Comparison of ENCODE assay signal across 23 cellular contexts in genomic region chr3:60703956-60704736, GRCh38.
DNase-seq lines count a peak whose midpoint lies in the region; ATAC-seq, FAIRE-seq and TF ChIP-seq lines count a peak whose summit lies in the region.
"Had no signal": no experiment of that assay in that cellular context is flagged by ENCODE, and none has a peak within 500 bp of the region (broad histone marks: within the 10 kb centered on the region; RNA-seq: fewer than 3 reads in every experiment).

No MANE protein-coding gene starts in this region.

- no peak overlapping the region for H3K27ac ChIP-seq in A549
- no peak overlapping the region for H3K27ac ChIP-seq in astrocyte (ENCODE audit: low read depth, low read length)
- H3K27ac ChIP-seq: BLaER1 treated with 17β-estradiol and CSF1 and Interleukin-3, amounts not matched to agents 10 nM and 100 nM; heart left ventricle; ovary; Peyer's patch; upper lobe of left lung; VCaP had no signal

- no peak overlapping the region for H3K4me3 ChIP-seq in A549
- no peak overlapping the region for H3K4me3 ChIP-seq in astrocyte (ENCODE audit: insufficient read depth, low read depth, low read length)
- H3K4me3 ChIP-seq: BLaER1 treated with 17β-estradiol and CSF1 and Interleukin-3, amounts not matched to agents 10 nM and 100 nM; heart left ventricle; ovary; Peyer's patch; upper lobe of left lung had no signal

- H3K36me3 Mint-ChIP-seq in astrocyte (ENCODE audit: low read depth, unreplicated experiment), result no peaks in the 10 kb centered on the region

- H3K36me3 ChIP-seq in astrocyte (ENCODE audit: insufficient read depth, low read length), result no peaks in the 10 kb centered on the region
- H3K36me3 ChIP-seq: BLaER1 treated with 17β-estradiol and CSF1 and Interleukin-3, amounts not matched to agents 10 nM and 100 nM; heart left ventricle; ovary; Peyer's patch; upper lobe of left lung had no signal

- TF ChIP-seq EP300 in A549 (IDR thresholded peaks at IDR 0.05), result no peak

- no peaks in the 10 kb centered on the region for H3K27me3 Mint-ChIP-seq in astrocyte (ENCODE audit: low read depth, unreplicated experiment)
- H3K27me3 Mint-ChIP-seq: activated CD8-positive, alpha-beta T cell treated with anti-CD3 and anti-CD28 coated beads for 36 hours had no signal

- no peak for TF ChIP-seq RAD21 in A549 (conservative IDR thresholded peaks at IDR 0.05 in 1 of 2, IDR thresholded peaks at IDR 0.05 in 1 of 2)

- H3K9me3 ChIP-seq in A549 (no peaks in the 10 kb centered on the region), astrocyte (ENCODE audit: insufficient read depth, low read depth, low read length) (no peaks in the 10 kb centered on the region)
- H3K9me3 ChIP-seq: BLaER1 treated with 17β-estradiol and CSF1 and Interleukin-3, amounts not matched to agents 10 nM and 100 nM; ovary; Peyer's patch; upper lobe of left lung had no signal

- no peak for FAIRE-seq in A549 (lab: Jason Lieb, UNC)
- peak; percentile 29 for FAIRE-seq in astrocyte (lab: Jason Lieb, UNC)
- FAIRE-seq: endothelial cell of umbilical vein had no signal

- WGBS in A549 (ENCODE audit: missing lambda C conversion rate), result 25% methylated on average over 3 of the region's 3 CpGs

- H3K4me1 ChIP-seq in A549 (no peaks in the 10 kb centered on the region), astrocyte (ENCODE audit: insufficient read depth, low read length) (no peaks in the 10 kb centered on the region)
- H3K4me1 ChIP-seq: BLaER1 treated with 17β-estradiol and CSF1 and Interleukin-3, amounts not matched to agents 10 nM and 100 nM; heart left ventricle; Peyer's patch; upper lobe of left lung had no signal

- H2AFZ ChIP-seq in astrocyte (ENCODE audit: low read depth, low read length), result no peak overlapping the region

- H3K4me2 ChIP-seq in A549, result no peak overlapping the region
- peak overlapping the region; percentile 8 for H3K4me2 ChIP-seq in astrocyte (ENCODE audit: low read length)
- H3K4me2 ChIP-seq: BLaER1 treated with 17β-estradiol and CSF1 and Interleukin-3, amounts not matched to agents 10 nM and 100 nM had no signal

- CTCF ChIA-PET in A549 (lab: Yijun Ruan, JAX), result no interaction called here

- H3K4me1 Mint-ChIP-seq in astrocyte (ENCODE audit: low read depth, unreplicated experiment), result peaks cover 19% of the 10 kb centered on the region

- TF ChIP-seq CTCF in A549 (IDR thresholded peaks at IDR 0.05) (no peak), astrocyte (IDR thresholded peaks at IDR 0.05; ENCODE audit: insufficient read depth, low read depth, low read length) (no peak)

- no peak overlapping the region for H3K9ac ChIP-seq in astrocyte (ENCODE audit: low read length)
- H3K9ac ChIP-seq: BLaER1 treated with 17β-estradiol and CSF1 and Interleukin-3, amounts not matched to agents 10 nM and 100 nM had no signal

- H3K9me3 Mint-ChIP-seq in astrocyte (ENCODE audit: unreplicated experiment), result no peaks in the 10 kb centered on the region
- H3K9me3 Mint-ChIP-seq: activated CD8-positive, alpha-beta T cell treated with anti-CD3 and anti-CD28 coated beads for 36 hours had no signal

- POLR2A ChIA-PET in A549 (lab: Yijun Ruan, JAX), result no interaction called here

- no peaks in the 10 kb centered on the region for H4K20me1 ChIP-seq in astrocyte (ENCODE audit: insufficient read depth, low read length)
- H4K20me1 ChIP-seq: BLaER1 treated with 17β-estradiol and CSF1 and Interleukin-3, amounts not matched to agents 10 nM and 100 nM had no signal

- no peak for ATAC-seq in A549
- ATAC-seq: activated CD8-positive, alpha-beta T cell treated with anti-CD3 and anti-CD28 coated beads for 36 hours; heart left ventricle had no signal

- no peaks in the 10 kb centered on the region for H3K79me2 ChIP-seq in astrocyte (ENCODE audit: insufficient read depth, low read length)

- DNase-seq in A549 (ENCODE audit: low read depth in 1 of 2, low spot score in 1 of 2), result no peak
- DNase-seq in GM03348 (ENCODE audit: low spot score), result peak; percentile 53
- peak; percentile 69 for DNase-seq in astrocyte (ENCODE audit: low read depth)
- peak; percentile 17 for DNase-seq in iris pigment epithelial cell (ENCODE audit: low read depth)
- no peak for DNase-seq in germinal center (ENCODE audit: low spot score)
- no peak for DNase-seq in EL
- DNase-seq in inferior parietal cortex (ENCODE audit: extremely low spot score), result no peak
- DNase-seq in mesenteric fat pad (ENCODE audit: low spot score), result no peak
- DNase-seq: activated CD8-positive, alpha-beta T cell treated with anti-CD3 and anti-CD28 coated beads for 36 hours; amniotic stem cell; DMS79 treated with DMSO at 0.1 percent for 48 hours; heart left ventricle; MM.1S; NCI-H2029; NCI-H69; ovary; Peyer's patch; small intestine; stimulated activated naive CD4-positive, alpha-beta T cell; upper lobe of left lung had no signal

- TF ChIP-seq POLR2A in A549 (IDR thresholded peaks at IDR 0.05; ENCODE audit: low read length), result no peak

- H3K27me3 ChIP-seq in astrocyte (ENCODE audit: insufficient read depth, low read length), result no peaks in the 10 kb centered on the region
- H3K27me3 ChIP-seq: BLaER1 treated with 17β-estradiol and CSF1 and Interleukin-3, amounts not matched to agents 10 nM and 100 nM; heart left ventricle; ovary; Peyer's patch; upper lobe of left lung had no signal

- H3K4me3 Mint-ChIP-seq in astrocyte (ENCODE audit: unreplicated experiment), result no peak overlapping the region
- H3K4me3 Mint-ChIP-seq: activated CD8-positive, alpha-beta T cell treated with anti-CD3 and anti-CD28 coated beads for 36 hours had no signal

- H3K27ac Mint-ChIP-seq in astrocyte (ENCODE audit: unreplicated experiment), result no peak overlapping the region
- H3K27ac Mint-ChIP-seq: activated CD8-positive, alpha-beta T cell treated with anti-CD3 and anti-CD28 coated beads for 36 hours had no signal

TF ChIP-seq in A549, 52 proteins besides CTCF, POLR2A, EP300 and RAD21:
- TF ChIP-seq ELK1 (IDR thresholded peaks at IDR 0.05; ENCODE audit: low read depth, low read length) (no peak), ESRRA (IDR thresholded peaks at IDR 0.05; ENCODE audit: borderline replicate concordance, low read length) (no peak), MAFK (IDR thresholded peaks at IDR 0.05; ENCODE audit: partially characterized antibody) (peak; percentile 78), MAZ (IDR thresholded peaks at IDR 0.05; ENCODE audit: borderline replicate concordance, low read depth, low read length) (no peak), SMC3 (IDR thresholded peaks at IDR 0.05) (no peak), CHD4 (IDR thresholded peaks at IDR 0.05; ENCODE audit: borderline replicate concordance) (no peak), HOXB13 (CRISPR knock-in tag; IDR thresholded peaks at IDR 0.05; ENCODE audit: low read depth) (no peak)

Comparison
In these comparisons a context has a peak if more than half of its experiments do, and no peak if none do; other contexts are left out.
1. DNase-seq: peak in GM03348 (single experiment), astrocyte (single experiment) and iris pigment epithelial cell (single experiment); none in A549 (0 of 2), germinal center (single experiment), EL (single experiment), inferior parietal cortex (single experiment) and mesenteric fat pad (single experiment).